Comparison of ENCODE assay signal across 1 cellular context in genomic region chr1:54370287-54371003, GRCh38.
TF ChIP-seq lines count a peak whose summit lies in the region.

No MANE protein-coding gene starts in this region.

TF ChIP-seq in GM23338, 12 proteins besides CTCF, POLR2A, EP300 and RAD21 (continued from another document):
- TF ChIP-seq, protein P1, sequence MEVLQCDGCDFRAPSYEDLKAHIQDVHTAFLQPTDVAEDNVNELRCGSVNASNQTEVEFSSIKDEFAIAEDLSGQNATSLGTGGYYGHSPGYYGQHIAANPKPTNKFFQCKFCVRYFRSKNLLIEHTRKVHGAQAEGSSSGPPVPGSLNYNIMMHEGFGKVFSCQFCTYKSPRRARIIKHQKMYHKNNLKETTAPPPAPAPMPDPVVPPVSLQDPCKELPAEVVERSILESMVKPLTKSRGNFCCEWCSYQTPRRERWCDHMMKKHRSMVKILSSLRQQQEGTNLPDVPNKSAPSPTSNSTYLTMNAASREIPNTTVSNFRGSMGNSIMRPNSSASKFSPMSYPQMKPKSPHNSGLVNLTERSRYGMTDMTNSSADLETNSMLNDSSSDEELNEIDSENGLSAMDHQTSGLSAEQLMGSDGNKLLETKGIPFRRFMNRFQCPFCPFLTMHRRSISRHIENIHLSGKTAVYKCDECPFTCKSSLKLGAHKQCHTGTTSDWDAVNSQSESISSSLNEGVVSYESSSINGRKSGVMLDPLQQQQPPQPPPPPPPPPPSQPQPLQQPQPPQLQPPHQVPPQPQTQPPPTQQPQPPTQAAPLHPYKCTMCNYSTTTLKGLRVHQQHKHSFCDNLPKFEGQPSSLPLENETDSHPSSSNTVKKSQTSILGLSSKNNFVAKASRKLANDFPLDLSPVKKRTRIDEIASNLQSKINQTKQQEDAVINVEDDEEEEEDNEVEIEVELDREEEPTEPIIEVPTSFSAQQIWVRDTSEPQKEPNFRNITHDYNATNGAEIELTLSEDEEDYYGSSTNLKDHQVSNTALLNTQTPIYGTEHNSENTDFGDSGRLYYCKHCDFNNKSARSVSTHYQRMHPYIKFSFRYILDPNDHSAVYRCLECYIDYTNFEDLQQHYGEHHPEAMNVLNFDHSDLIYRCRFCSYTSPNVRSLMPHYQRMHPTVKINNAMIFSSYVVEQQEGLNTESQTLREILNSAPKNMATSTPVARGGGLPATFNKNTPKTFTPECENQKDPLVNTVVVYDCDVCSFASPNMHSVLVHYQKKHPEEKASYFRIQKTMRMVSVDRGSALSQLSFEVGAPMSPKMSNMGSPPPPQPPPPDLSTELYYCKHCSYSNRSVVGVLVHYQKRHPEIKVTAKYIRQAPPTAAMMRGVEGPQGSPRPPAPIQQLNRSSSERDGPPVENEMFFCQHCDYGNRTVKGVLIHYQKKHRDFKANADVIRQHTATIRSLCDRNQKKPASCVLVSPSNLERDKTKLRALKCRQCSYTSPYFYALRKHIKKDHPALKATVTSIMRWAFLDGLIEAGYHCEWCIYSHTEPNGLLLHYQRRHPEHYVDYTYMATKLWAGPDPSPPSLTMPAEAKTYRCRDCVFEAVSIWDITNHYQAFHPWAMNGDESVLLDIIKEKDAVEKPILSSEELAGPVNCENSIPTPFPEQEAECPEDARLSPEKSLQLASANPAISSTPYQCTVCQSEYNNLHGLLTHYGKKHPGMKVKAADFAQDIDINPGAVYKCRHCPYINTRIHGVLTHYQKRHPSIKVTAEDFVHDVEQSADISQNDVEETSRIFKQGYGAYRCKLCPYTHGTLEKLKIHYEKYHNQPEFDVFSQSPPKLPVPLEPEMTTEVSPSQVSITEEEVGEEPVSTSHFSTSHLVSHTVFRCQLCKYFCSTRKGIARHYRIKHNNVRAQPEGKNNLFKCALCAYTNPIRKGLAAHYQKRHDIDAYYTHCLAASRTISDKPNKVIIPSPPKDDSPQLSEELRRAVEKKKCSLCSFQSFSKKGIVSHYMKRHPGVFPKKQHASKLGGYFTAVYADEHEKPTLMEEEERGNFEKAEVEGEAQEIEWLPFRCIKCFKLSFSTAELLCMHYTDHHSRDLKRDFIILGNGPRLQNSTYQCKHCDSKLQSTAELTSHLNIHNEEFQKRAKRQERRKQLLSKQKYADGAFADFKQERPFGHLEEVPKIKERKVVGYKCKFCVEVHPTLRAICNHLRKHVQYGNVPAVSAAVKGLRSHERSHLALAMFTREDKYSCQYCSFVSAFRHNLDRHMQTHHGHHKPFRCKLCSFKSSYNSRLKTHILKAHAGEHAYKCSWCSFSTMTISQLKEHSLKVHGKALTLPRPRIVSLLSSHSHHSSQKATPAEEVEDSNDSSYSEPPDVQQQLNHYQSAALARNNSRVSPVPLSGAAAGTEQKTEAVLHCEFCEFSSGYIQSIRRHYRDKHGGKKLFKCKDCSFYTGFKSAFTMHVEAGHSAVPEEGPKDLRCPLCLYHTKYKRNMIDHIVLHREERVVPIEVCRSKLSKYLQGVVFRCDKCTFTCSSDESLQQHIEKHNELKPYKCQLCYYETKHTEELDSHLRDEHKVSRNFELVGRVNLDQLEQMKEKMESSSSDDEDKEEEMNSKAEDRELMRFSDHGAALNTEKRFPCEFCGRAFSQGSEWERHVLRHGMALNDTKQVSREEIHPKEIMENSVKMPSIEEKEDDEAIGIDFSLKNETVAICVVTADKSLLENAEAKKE (CRISPR knock-in tag; IDR thresholded peaks at IDR 0.05) = no peak
- no peak for TF ChIP-seq ETS1 (IDR thresholded peaks at IDR 0.05)
TF ChIP-seq in GM23338: peak in this region for 0.
